ENCODE assay signal across 26 cellular contexts in genomic region chr1:218081358-218081757, GRCh38.
"Had no signal": no experiment of that assay in that cellular context is flagged by ENCODE, and none has a peak within 500 bp of the region (broad histone marks: within the 10 kb centered on the region; RNA-seq: fewer than 3 reads in every experiment).

No MANE protein-coding gene starts in this region.

- H3K36me3 ChIP-seq: stomach, suprapubic skin, thoracic aorta, thyroid gland, tibial artery, tibial nerve, transverse colon, upper lobe of left lung, upper lobe of right lung, uterus, vagina had no signal

- H3K27me3 Mint-ChIP-seq: stimulated activated memory B cell treated with anti-CD40 and anti-IgM and Interleukin-4, amounts not matched to agents 10 μg/mL and 1 μg/mL and 100 μg/mL, for 72 hours; stimulated activated naive B cell treated with anti-CD40 and anti-IgM and Interleukin-4, amounts not matched to agents 10 μg/mL and 1 μg/mL and 100 μg/mL, for 72 hours; stimulated activated naive CD8-positive, alpha-beta T cell treated with anti-CD3 and anti-CD28 coated beads, Interleukin-15, amount 100 ng/mL, for 72 hours; stimulated activated naive CD8-positive, alpha-beta T cell treated with anti-CD3 and anti-CD28 coated beads, Interleukin-15, Interleukin-2, amounts not matched to agents 100 ng/mL and 50 ng/mL, for 24 hours had no signal

- H3K36me3 Mint-ChIP-seq: stimulated activated effector memory CD8-positive, alpha-beta T cell treated with anti-CD3 and anti-CD28 coated beads, Interleukin-12 subunit alpha, Interleukin-12 subunit beta, amount 100 ng/mL, for 72 hours; stimulated activated memory B cell treated with anti-CD40 and anti-IgM and Interleukin-4, amounts not matched to agents 10 μg/mL and 1 μg/mL and 100 μg/mL, for 72 hours; stimulated activated naive B cell treated with anti-CD40 and anti-IgM and Interleukin-4, amounts not matched to agents 10 μg/mL and 1 μg/mL and 100 μg/mL, for 72 hours; type B pancreatic cell had no signal

- H3K9me3 ChIP-seq: stomach, suprapubic skin, testis, thoracic aorta, thyroid gland, tibial artery, tibial nerve, transverse colon, upper lobe of left lung, upper lobe of right lung, uterus, vagina had no signal

- H3K27ac Mint-ChIP-seq: stimulated activated effector memory CD8-positive, alpha-beta T cell treated with anti-CD3 and anti-CD28 coated beads, Interleukin-12 subunit alpha, Interleukin-12 subunit beta, amount 100 ng/mL, for 72 hours; stimulated activated memory B cell treated with anti-CD40 and anti-IgM and Interleukin-4, amounts not matched to agents 10 μg/mL and 1 μg/mL and 100 μg/mL, for 72 hours; stimulated activated naive B cell treated with anti-CD40 and anti-IgM and Interleukin-4, amounts not matched to agents 10 μg/mL and 1 μg/mL and 100 μg/mL, for 72 hours; stimulated activated naive CD8-positive, alpha-beta T cell treated with anti-CD3 and anti-CD28 coated beads, Interleukin-15, amount 100 ng/mL, for 72 hours; stimulated activated naive CD8-positive, alpha-beta T cell treated with anti-CD3 and anti-CD28 coated beads, Interleukin-15, Interleukin-2, amounts not matched to agents 100 ng/mL and 50 ng/mL, for 24 hours; type B pancreatic cell had no signal

- H3K4me1 ChIP-seq: stomach, suprapubic skin, testis, thyroid gland, tibial artery, tibial nerve, transverse colon, upper lobe of left lung, upper lobe of right lung, uterus, vagina had no signal

- DNase-seq: stimulated activated CD4-positive, alpha-beta T cell treated with anti-CD3 and anti-CD28 coated beads, Interleukin-2, amount 100 ng/mL, for 48 hours; stimulated activated CD4-positive, alpha-beta T cell treated with anti-CD3 and anti-CD28 coated beads, Interleukin-4, amount 100 ng/mL, for 1 hour; stimulated activated CD4-positive, alpha-beta T cell treated with anti-CD3 and anti-CD28 coated beads, Interleukin-4, amount 100 ng/mL, for 24 hours; stimulated activated CD4-positive, alpha-beta T cell treated with anti-CD3 and anti-CD28 coated beads, Interleukin-4, amount 100 ng/mL, for 4 hours; stimulated activated CD8-positive, alpha-beta memory T cell treated with anti-CD3 and anti-CD28 coated beads, Interleukin-4, amount 100 ng/mL, for 48 hours; stimulated activated naive B cell treated with anti-CD40 and anti-IgM and Interleukin-4, amounts not matched to agents 10 μg/mL and 1 μg/mL and 100 μg/mL, for 72 hours; stimulated activated naive CD4-positive, alpha-beta T cell; stimulated activated naive CD4-positive, alpha-beta T cell treated with Interleukin-2 at 50 U/mL for 16 hours; stimulated activated naive CD8-positive, alpha-beta T cell treated with anti-CD3 and anti-CD28 coated beads, Interleukin-15, amount 100 ng/mL, for 72 hours; stimulated activated naive CD8-positive, alpha-beta T cell treated with anti-CD3 and anti-CD28 coated beads, Interleukin-15, Interleukin-2, amounts not matched to agents 100 U/mL and 50 U/mL, for 24 hours; stomach; testis; thyroid gland; tibial artery; transverse colon; upper lobe of left lung; upper lobe of right lung; uterus had no signal

- H3K4me1 Mint-ChIP-seq: stimulated activated effector memory CD8-positive, alpha-beta T cell treated with anti-CD3 and anti-CD28 coated beads, Interleukin-12 subunit alpha, Interleukin-12 subunit beta, amount 100 ng/mL, for 72 hours; stimulated activated memory B cell treated with anti-CD40 and anti-IgM and Interleukin-4, amounts not matched to agents 10 μg/mL and 1 μg/mL and 100 μg/mL, for 72 hours; stimulated activated naive B cell treated with anti-CD40 and anti-IgM and Interleukin-4, amounts not matched to agents 10 μg/mL and 1 μg/mL and 100 μg/mL, for 72 hours; stimulated activated naive CD8-positive, alpha-beta T cell treated with anti-CD3 and anti-CD28 coated beads, Interleukin-15, amount 100 ng/mL, for 72 hours had no signal

- H3K4me3 ChIP-seq: stomach, suprapubic skin, testis, thoracic aorta, thyroid gland, tibial artery, tibial nerve, transverse colon, upper lobe of left lung, upper lobe of right lung, uterus, vagina had no signal

- ATAC-seq: stimulated activated memory B cell treated with anti-CD40 and anti-IgM and Interleukin-4, amounts not matched to agents 10 μg/mL and 1 μg/mL and 100 μg/mL, for 72 hours; stimulated activated naive B cell treated with anti-CD40 and anti-IgM and Interleukin-4, amounts not matched to agents 10 μg/mL and 1 μg/mL and 100 μg/mL, for 72 hours; stimulated activated naive CD8-positive, alpha-beta T cell treated with anti-CD3 and anti-CD28 coated beads, Interleukin-15, amount 100 ng/mL, for 72 hours; stimulated activated naive CD8-positive, alpha-beta T cell treated with anti-CD3 and anti-CD28 coated beads, Interleukin-15, Interleukin-2, amounts not matched to agents 100 U/mL and 50 U/mL, for 24 hours; upper lobe of right lung had no signal

- H3K27me3 ChIP-seq: stomach, suprapubic skin, testis, thyroid gland, tibial artery, tibial nerve, transverse colon, upper lobe of left lung, upper lobe of right lung, uterus, vagina had no signal

- H3K27ac ChIP-seq: stomach, suprapubic skin, testis, thoracic aorta, thyroid gland, tibial artery, tibial nerve, transverse colon, upper lobe of left lung, upper lobe of right lung, uterus, vagina had no signal

- H3K4me3 Mint-ChIP-seq: stimulated activated effector memory CD8-positive, alpha-beta T cell treated with anti-CD3 and anti-CD28 coated beads, Interleukin-12 subunit alpha, Interleukin-12 subunit beta, amount 100 ng/mL, for 72 hours; stimulated activated memory B cell treated with anti-CD40 and anti-IgM and Interleukin-4, amounts not matched to agents 10 μg/mL and 1 μg/mL and 100 μg/mL, for 72 hours; stimulated activated naive B cell treated with anti-CD40 and anti-IgM and Interleukin-4, amounts not matched to agents 10 μg/mL and 1 μg/mL and 100 μg/mL, for 72 hours; stimulated activated naive CD8-positive, alpha-beta T cell treated with anti-CD3 and anti-CD28 coated beads, Interleukin-15, amount 100 ng/mL, for 72 hours; stimulated activated naive CD8-positive, alpha-beta T cell treated with anti-CD3 and anti-CD28 coated beads, Interleukin-15, Interleukin-2, amounts not matched to agents 100 ng/mL and 50 ng/mL, for 24 hours; type B pancreatic cell had no signal

- H3K9me3 Mint-ChIP-seq: stimulated activated memory B cell treated with anti-CD40 and anti-IgM and Interleukin-4, amounts not matched to agents 10 μg/mL and 1 μg/mL and 100 μg/mL, for 72 hours; type B pancreatic cell had no signal
